ENCODE assay signal across 11 cellular contexts in the genomic region with DNA sequence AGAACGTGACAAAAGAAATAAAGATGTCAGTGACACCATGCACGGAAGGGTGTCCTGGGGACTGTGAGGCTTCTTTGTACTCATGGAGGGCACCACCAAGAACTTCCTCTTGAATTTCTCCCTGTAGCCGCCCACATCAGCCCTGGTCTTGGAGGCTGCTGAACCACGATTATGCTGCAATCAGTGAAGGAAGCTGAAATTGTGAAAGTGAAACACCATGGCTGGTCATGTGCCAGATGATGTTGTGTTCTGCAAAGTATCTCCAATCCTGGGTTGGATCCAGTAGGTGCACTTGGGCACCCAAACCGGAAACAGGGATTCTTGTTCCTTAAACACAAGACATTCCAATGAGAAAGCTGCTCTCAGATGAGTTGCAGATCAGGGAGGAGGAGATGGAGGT.
DNase-seq lines count a peak whose midpoint lies in the region; ATAC-seq and TF ChIP-seq lines count a peak whose summit lies in the region.
"Had no signal": no experiment of that assay in that cellular context is flagged by ENCODE, and none has a peak within 500 bp of the region (broad histone marks: within the 10 kb centered on the region; RNA-seq: fewer than 3 reads in every experiment).

No MANE protein-coding gene starts in this region.

- no peaks in the 10 kb centered on the region for H3K4me1 ChIP-seq in upper lobe of right lung
- H3K4me1 ChIP-seq: esophagus squamous epithelium had no signal

- H3K4me3 ChIP-seq in HL-60 (replicated peaks; ENCODE audit: insufficient read depth, low read length) (no peak overlapping the region), fibroblast of villous mesenchyme (ENCODE audit: low read depth, low read length) (no peak overlapping the region), upper lobe of right lung (no peak overlapping the region), brain microvascular endothelial cell (ENCODE audit: low read depth, low read length) (no peak overlapping the region)
- H3K4me3 ChIP-seq: esophagus squamous epithelium had no signal

- TF ChIP-seq CTCF in HL-60 (IDR thresholded peaks at IDR 0.05; ENCODE audit: insufficient read depth, low read length) = no peak
- TF ChIP-seq CTCF in fibroblast of villous mesenchyme (IDR thresholded peaks at IDR 0.05; ENCODE audit: insufficient read depth, low read depth, low read length) = no peak
- TF ChIP-seq CTCF in upper lobe of right lung (IDR thresholded peaks at IDR 0.05) = no peak
- no peak for TF ChIP-seq CTCF in brain microvascular endothelial cell (IDR thresholded peaks at IDR 0.05; ENCODE audit: low read depth, low read length, missing control alignments)

- no peaks in the 10 kb centered on the region for H3K9me3 ChIP-seq in upper lobe of right lung
- H3K9me3 ChIP-seq: esophagus squamous epithelium had no signal

- intact Hi-C loops in upper lobe of right lung (cut with DNase I) = no loop called here

- no peak overlapping the region for H3K27ac Mint-ChIP-seq in activated naive CD4-positive, alpha-beta T cell treated with anti-CD3 and anti-CD28 coated beads, Interleukin-2, amount 50 U/mL, for 72 hours

- H3K27me3 ChIP-seq in HL-60 (ENCODE audit: insufficient read depth, poor library complexity, severe bottlenecking) (peaks cover under 1% of the 10 kb centered on the region), upper lobe of right lung (peaks cover 15% of the 10 kb centered on the region), brain microvascular endothelial cell (replicated peaks) (no peaks in the 10 kb centered on the region)

- no peak for DNase-seq in activated naive CD4-positive, alpha-beta T cell treated with anti-CD3 and anti-CD28 coated beads, Interleukin-2, amount 50 U/mL, for 72 hours (ENCODE audit: low spot score in 2 of 2)
- no peak for DNase-seq in activated naive CD4-positive, alpha-beta T cell treated with Interleukin-2 at 50 U/mL for 16 hours
- peak; percentile 63 to 75 for DNase-seq in HL-60 (ENCODE audit: low read depth in 1 of 2, low spot score in 1 of 2)
- peak; percentile 24 for DNase-seq in fibroblast of villous mesenchyme (ENCODE audit: low read depth)
- DNase-seq in upper lobe of right lung = peak; percentile 92
- DNase-seq in DMS79 treated with DMSO at 0.1 percent for 48 hours (lab: John Stamatoyannopoulos, UW) = no peak
- DNase-seq in brain microvascular endothelial cell = no peak
- no peak for DNase-seq in cortex of kidney (lab: John Stamatoyannopoulos, UW)
- DNase-seq: esophagus squamous epithelium, NCI-H510A treated with DMSO at 0.1 percent for 48 hours, nucleus accumbens had no signal

- H3K27ac ChIP-seq in HL-60 (replicated peaks) (no peak overlapping the region), upper lobe of right lung (no peak overlapping the region), brain microvascular endothelial cell (no peak overlapping the region)
- H3K27ac ChIP-seq: esophagus squamous epithelium had no signal

- no peaks in the 10 kb centered on the region for H3K36me3 Mint-ChIP-seq in activated naive CD4-positive, alpha-beta T cell treated with anti-CD3 and anti-CD28 coated beads, Interleukin-2, amount 50 U/mL, for 72 hours

- no peaks in the 10 kb centered on the region for H3K36me3 ChIP-seq in upper lobe of right lung
- H3K36me3 ChIP-seq in brain microvascular endothelial cell (replicated peaks) = no peaks in the 10 kb centered on the region
- H3K36me3 ChIP-seq: esophagus squamous epithelium had no signal

- ATAC-seq in activated naive CD4-positive, alpha-beta T cell treated with anti-CD3 and anti-CD28 coated beads, Interleukin-2, amount 50 U/mL, for 72 hours = peak; percentile 54 to 78
- peak; percentile 90 for ATAC-seq in upper lobe of right lung

- H3K9me3 Mint-ChIP-seq in activated naive CD4-positive, alpha-beta T cell treated with anti-CD3 and anti-CD28 coated beads, Interleukin-2, amount 50 U/mL, for 72 hours = no peaks in the 10 kb centered on the region

- in situ Hi-C loops in brain microvascular endothelial cell (cut with HindIII; ENCODE audit: low pct_ligation_motif_present, low sequenced_read_pairs) = no loop called here

Comparison
In these comparisons a context has a peak if more than half of its experiments do, and no peak if none do; other contexts are left out.
1. DNase-seq: peak in HL-60 (2 of 2), fibroblast of villous mesenchyme (single experiment) and upper lobe of right lung (single experiment); none in activated naive CD4-positive, alpha-beta T cell treated with anti-CD3 and anti-CD28 coated beads, Interleukin-2, amount 50 U/mL, for 72 hours (0 of 2), activated naive CD4-positive, alpha-beta T cell treated with Interleukin-2 at 50 U/mL for 16 hours (single experiment), DMS79 treated with DMSO at 0.1 percent for 48 hours (single experiment), brain microvascular endothelial cell (single experiment) and cortex of kidney (single experiment).